26 cellular contexts compared by ENCODE assay signal in genomic region chr4:7287274-7287917, GRCh38.
"Had no signal": no experiment of that assay in that cellular context is flagged by ENCODE, and none has a peak within 500 bp of the region (broad histone marks: within the 10 kb centered on the region; RNA-seq: fewer than 3 reads in every experiment).

No MANE protein-coding gene starts in this region.

- H3K36me3 Mint-ChIP-seq: mesothelial cell of epicardium; naive B cell; natural killer cell treated with Interleukin-12 subunit alpha and Interleukin-12 subunit beta and Interleukin-15 and Interleukin-18, amount 100 ng/mL, for 72 hours; stimulated activated effector memory CD8-positive, alpha-beta T cell treated with anti-CD3 and anti-CD28 coated beads, Interleukin-12 subunit alpha, Interleukin-12 subunit beta, amount 100 ng/mL, for 72 hours had no signal

- H3K27ac Mint-ChIP-seq: mesothelial cell of epicardium; naive B cell; natural killer cell treated with Interleukin-12 subunit alpha and Interleukin-12 subunit beta and Interleukin-15 and Interleukin-18, amount 100 ng/mL, for 72 hours; progenitor cell of endocrine pancreas; stimulated activated effector memory CD8-positive, alpha-beta T cell treated with anti-CD3 and anti-CD28 coated beads, Interleukin-12 subunit alpha, Interleukin-12 subunit beta, amount 100 ng/mL, for 72 hours had no signal

- H3K4me2 ChIP-seq: hepatocyte, smooth muscle cell had no signal

- H3K4me3 Mint-ChIP-seq: mesothelial cell of epicardium; naive B cell; natural killer cell treated with Interleukin-12 subunit alpha and Interleukin-12 subunit beta and Interleukin-15 and Interleukin-18, amount 100 ng/mL, for 72 hours; stimulated activated effector memory CD8-positive, alpha-beta T cell treated with anti-CD3 and anti-CD28 coated beads, Interleukin-12 subunit alpha, Interleukin-12 subunit beta, amount 100 ng/mL, for 72 hours had no signal

- DNase-seq: dorsolateral prefrontal cortex; effector CD4-positive, alpha-beta T cell; gastrocnemius medialis; heart left ventricle; kidney; mesenchymal stem cell; mucosa of descending colon; naive B cell; pancreas; stimulated activated CD4-positive, alpha-beta T cell treated with anti-CD3 and anti-CD28 coated beads, Interleukin-12 subunit alpha, Interleukin-12 subunit beta, amount 100 ng/mL, for 4 hours; stimulated activated CD4-positive, alpha-beta T cell treated with anti-CD3 and anti-CD28 coated beads, Interleukin-1b, Interleukin-23, amount 100 ng/mL, for 48 hours; stimulated activated CD4-positive, alpha-beta T cell treated with anti-CD3 and anti-CD28 coated beads, Interleukin-4, amount 100 ng/mL, for 24 hours; stimulated activated naive CD4-positive, alpha-beta T cell treated with Interleukin-2 at 50 U/mL for 16 hours; transverse colon; upper lobe of right lung; uterus had no signal

- H3K27ac ChIP-seq: gastrocnemius medialis, hepatocyte, neutrophil, pancreas, thoracic aorta, upper lobe of right lung had no signal

- H3K27me3 ChIP-seq: dorsolateral prefrontal cortex, gastrocnemius medialis, heart left ventricle, hepatocyte, pancreas, transverse colon, upper lobe of right lung, uterus had no signal

- H3K4me3 ChIP-seq: dorsolateral prefrontal cortex, gastrocnemius medialis, heart left ventricle, hepatocyte, mucosa of descending colon, pancreas, smooth muscle cell, thoracic aorta, transverse colon, upper lobe of right lung, uterus had no signal

- H3K4me1 ChIP-seq: gastrocnemius medialis, pancreas, upper lobe of right lung had no signal

- H3K36me3 ChIP-seq: gastrocnemius medialis, heart left ventricle, neutrophil, pancreas, thoracic aorta, transverse colon, upper lobe of right lung, uterus had no signal

- ATAC-seq: gastrocnemius medialis; heart left ventricle; left lobe of liver; mucosa of descending colon; natural killer cell treated with Interleukin-12 subunit alpha and Interleukin-12 subunit beta and Interleukin-15 and Interleukin-18, amount 100 ng/mL, for 72 hours; pancreas; sciatic nerve; stimulated activated effector memory CD8-positive, alpha-beta T cell treated with anti-CD3 and anti-CD28 coated beads, Interleukin-12 subunit alpha, Interleukin-12 subunit beta, amount 100 ng/mL, for 72 hours; upper lobe of right lung had no signal

- H3K9me3 Mint-ChIP-seq: mesothelial cell of epicardium; natural killer cell treated with Interleukin-12 subunit alpha and Interleukin-12 subunit beta and Interleukin-15 and Interleukin-18, amount 100 ng/mL, for 72 hours; stimulated activated effector memory CD8-positive, alpha-beta T cell treated with anti-CD3 and anti-CD28 coated beads, Interleukin-12 subunit alpha, Interleukin-12 subunit beta, amount 100 ng/mL, for 72 hours had no signal

- H3K9me3 ChIP-seq: gastrocnemius medialis, heart left ventricle, mucosa of descending colon, neutrophil, pancreas, thoracic aorta, transverse colon, upper lobe of right lung, uterus had no signal
